Comparison of ENCODE assay signal across 1 cellular context in the genomic region with DNA sequence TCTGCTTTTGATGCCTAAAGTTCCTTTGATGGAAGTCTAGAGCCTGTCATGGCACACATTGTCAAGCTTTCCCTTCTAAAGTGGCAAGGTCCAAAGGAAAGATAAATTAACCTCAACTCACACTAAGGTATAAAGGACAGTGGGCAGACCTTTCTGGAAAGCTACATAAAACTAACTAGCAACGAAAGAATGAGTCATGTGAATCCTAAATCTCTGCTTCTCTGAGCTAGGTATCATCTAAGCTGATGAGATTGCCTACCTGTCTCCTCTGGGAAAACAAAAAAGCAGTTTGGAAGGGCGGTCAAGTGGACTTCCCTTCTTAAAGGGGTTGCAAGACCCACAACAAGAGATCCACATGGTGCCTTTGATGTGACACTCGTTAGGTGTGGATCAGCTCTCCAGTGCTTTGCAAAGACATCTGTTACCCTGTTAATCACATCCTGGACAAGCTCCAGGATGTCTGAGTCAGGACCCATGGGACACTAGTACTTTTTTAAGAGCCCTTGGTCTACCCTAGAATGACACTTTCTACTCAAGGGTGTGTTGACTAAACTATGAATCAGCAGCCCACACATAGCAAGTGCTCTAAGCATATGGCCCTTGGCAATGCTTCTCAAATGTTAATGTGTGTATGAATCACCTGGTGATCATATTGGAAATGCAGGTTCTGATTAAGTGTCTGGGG.
TF ChIP-seq lines count a peak whose summit lies in the region.

No MANE protein-coding gene starts in this region.

TF ChIP-seq in GM23338, 12 proteins besides CTCF, POLR2A, EP300 and RAD21 (continued from another document):
- TF ChIP-seq, protein P1, sequence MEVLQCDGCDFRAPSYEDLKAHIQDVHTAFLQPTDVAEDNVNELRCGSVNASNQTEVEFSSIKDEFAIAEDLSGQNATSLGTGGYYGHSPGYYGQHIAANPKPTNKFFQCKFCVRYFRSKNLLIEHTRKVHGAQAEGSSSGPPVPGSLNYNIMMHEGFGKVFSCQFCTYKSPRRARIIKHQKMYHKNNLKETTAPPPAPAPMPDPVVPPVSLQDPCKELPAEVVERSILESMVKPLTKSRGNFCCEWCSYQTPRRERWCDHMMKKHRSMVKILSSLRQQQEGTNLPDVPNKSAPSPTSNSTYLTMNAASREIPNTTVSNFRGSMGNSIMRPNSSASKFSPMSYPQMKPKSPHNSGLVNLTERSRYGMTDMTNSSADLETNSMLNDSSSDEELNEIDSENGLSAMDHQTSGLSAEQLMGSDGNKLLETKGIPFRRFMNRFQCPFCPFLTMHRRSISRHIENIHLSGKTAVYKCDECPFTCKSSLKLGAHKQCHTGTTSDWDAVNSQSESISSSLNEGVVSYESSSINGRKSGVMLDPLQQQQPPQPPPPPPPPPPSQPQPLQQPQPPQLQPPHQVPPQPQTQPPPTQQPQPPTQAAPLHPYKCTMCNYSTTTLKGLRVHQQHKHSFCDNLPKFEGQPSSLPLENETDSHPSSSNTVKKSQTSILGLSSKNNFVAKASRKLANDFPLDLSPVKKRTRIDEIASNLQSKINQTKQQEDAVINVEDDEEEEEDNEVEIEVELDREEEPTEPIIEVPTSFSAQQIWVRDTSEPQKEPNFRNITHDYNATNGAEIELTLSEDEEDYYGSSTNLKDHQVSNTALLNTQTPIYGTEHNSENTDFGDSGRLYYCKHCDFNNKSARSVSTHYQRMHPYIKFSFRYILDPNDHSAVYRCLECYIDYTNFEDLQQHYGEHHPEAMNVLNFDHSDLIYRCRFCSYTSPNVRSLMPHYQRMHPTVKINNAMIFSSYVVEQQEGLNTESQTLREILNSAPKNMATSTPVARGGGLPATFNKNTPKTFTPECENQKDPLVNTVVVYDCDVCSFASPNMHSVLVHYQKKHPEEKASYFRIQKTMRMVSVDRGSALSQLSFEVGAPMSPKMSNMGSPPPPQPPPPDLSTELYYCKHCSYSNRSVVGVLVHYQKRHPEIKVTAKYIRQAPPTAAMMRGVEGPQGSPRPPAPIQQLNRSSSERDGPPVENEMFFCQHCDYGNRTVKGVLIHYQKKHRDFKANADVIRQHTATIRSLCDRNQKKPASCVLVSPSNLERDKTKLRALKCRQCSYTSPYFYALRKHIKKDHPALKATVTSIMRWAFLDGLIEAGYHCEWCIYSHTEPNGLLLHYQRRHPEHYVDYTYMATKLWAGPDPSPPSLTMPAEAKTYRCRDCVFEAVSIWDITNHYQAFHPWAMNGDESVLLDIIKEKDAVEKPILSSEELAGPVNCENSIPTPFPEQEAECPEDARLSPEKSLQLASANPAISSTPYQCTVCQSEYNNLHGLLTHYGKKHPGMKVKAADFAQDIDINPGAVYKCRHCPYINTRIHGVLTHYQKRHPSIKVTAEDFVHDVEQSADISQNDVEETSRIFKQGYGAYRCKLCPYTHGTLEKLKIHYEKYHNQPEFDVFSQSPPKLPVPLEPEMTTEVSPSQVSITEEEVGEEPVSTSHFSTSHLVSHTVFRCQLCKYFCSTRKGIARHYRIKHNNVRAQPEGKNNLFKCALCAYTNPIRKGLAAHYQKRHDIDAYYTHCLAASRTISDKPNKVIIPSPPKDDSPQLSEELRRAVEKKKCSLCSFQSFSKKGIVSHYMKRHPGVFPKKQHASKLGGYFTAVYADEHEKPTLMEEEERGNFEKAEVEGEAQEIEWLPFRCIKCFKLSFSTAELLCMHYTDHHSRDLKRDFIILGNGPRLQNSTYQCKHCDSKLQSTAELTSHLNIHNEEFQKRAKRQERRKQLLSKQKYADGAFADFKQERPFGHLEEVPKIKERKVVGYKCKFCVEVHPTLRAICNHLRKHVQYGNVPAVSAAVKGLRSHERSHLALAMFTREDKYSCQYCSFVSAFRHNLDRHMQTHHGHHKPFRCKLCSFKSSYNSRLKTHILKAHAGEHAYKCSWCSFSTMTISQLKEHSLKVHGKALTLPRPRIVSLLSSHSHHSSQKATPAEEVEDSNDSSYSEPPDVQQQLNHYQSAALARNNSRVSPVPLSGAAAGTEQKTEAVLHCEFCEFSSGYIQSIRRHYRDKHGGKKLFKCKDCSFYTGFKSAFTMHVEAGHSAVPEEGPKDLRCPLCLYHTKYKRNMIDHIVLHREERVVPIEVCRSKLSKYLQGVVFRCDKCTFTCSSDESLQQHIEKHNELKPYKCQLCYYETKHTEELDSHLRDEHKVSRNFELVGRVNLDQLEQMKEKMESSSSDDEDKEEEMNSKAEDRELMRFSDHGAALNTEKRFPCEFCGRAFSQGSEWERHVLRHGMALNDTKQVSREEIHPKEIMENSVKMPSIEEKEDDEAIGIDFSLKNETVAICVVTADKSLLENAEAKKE (CRISPR knock-in tag; IDR thresholded peaks at IDR 0.05): no peak
- TF ChIP-seq, protein P2, sequence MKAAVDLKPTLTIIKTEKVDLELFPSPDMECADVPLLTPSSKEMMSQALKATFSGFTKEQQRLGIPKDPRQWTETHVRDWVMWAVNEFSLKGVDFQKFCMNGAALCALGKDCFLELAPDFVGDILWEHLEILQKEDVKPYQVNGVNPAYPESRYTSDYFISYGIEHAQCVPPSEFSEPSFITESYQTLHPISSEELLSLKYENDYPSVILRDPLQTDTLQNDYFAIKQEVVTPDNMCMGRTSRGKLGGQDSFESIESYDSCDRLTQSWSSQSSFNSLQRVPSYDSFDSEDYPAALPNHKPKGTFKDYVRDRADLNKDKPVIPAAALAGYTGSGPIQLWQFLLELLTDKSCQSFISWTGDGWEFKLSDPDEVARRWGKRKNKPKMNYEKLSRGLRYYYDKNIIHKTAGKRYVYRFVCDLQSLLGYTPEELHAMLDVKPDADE (IDR thresholded peaks at IDR 0.05): no peak
- no peak for TF ChIP-seq EZH2phosphoT487 (IDR thresholded peaks at IDR 0.05; ENCODE audit: unreplicated experiment)
- no peak for TF ChIP-seq POLR2AphosphoS5 (IDR thresholded peaks at IDR 0.05; ENCODE audit: low read depth)
- no peak for TF ChIP-seq EZH2 (IDR thresholded peaks at IDR 0.05; ENCODE audit: low read depth, unreplicated experiment)
TF ChIP-seq in GM23338: peak in this region for 0.
